In genomic region chr11:57637626-57638004, GRCh38 we compare ENCODE assay signal across 9 cellular contexts. TPM values are rescaled to one million over a fixed set of nuclear protein-coding genes. Genes with fewer than 3 reads are reported as not detected.
DNase-seq lines count a peak whose midpoint lies in the region; ATAC-seq and TF ChIP-seq lines count a peak whose summit lies in the region.
"Had no signal": no experiment of that assay in that cellular context is flagged by ENCODE, and none has a peak within 500 bp of the region (broad histone marks: within the 10 kb centered on the region; RNA-seq: fewer than 3 reads in every experiment).

No MANE protein-coding gene starts in this region.

- no peak for TF ChIP-seq EP300 in esophagus muscularis mucosa (IDR thresholded peaks at IDR 0.05)

- no peak overlapping the region for H3K4me2 ChIP-seq in PC-9

- no peaks in the 10 kb centered on the region for H3K9me2 ChIP-seq in PC-9 (ENCODE audit: insufficient read depth)

- no peaks in the 10 kb centered on the region for H4K20me1 ChIP-seq in PC-9 (ENCODE audit: insufficient read depth)

- ATAC-seq in HG03196 (IDR thresholded peaks at IDR 0.05; ENCODE audit: unreplicated experiment) (no peak), GM18520 (IDR thresholded peaks at IDR 0.05; ENCODE audit: unreplicated experiment) (no peak)

- peaks cover 42% of the 10 kb centered on the region for H3K4me1 Mint-ChIP-seq in neural crest cell

- DNase-seq in BE2C (no peak), PC-9 (no peak), esophagus muscularis mucosa (ENCODE audit: extremely low spot score) (no peak), neural crest cell (ENCODE audit: low read depth, low spot score) (peak; percentile 58), NCI-H2171 treated with DMSO at 0.1 percent for 48 hours (lab: John Stamatoyannopoulos, UW) (no peak), activated gamma-delta T cell (lab: John Stamatoyannopoulos, UW) (no peak)

- H3K4me3 ChIP-seq in BE2C (ENCODE audit: low read depth, low read length) (peak overlapping the region; percentile 77), PC-9 (no peak overlapping the region), esophagus muscularis mucosa (peak overlapping the region; percentile 75 to 92 (median 82))

- TF ChIP-seq POLR2A in esophagus muscularis mucosa (IDR thresholded peaks at IDR 0.05; ENCODE audit: low read depth) = no peak

- peak overlapping the region; percentile 98 for H3K27ac Mint-ChIP-seq in neural crest cell (ENCODE audit: unreplicated experiment)

- CTCF ChIA-PET in PC-9 (lab: Charles Lee) = interaction anchor here (0.6 kb wide), 1 partner anchor 11 kb away, joined by 3 read pairs; no protein-coding TSS in a partner anchor

- POLR2A ChIA-PET in PC-9 (lab: Charles Lee; ENCODE audit: unreplicated experiment) = no interaction called here

- H3K27me3 Mint-ChIP-seq in neural crest cell (ENCODE audit: low read depth) = peaks cover 12% of the 10 kb centered on the region

- TSS peak; percentile 87 for BruUV-seq in PC-9 (replicated peaks; lab: Mats Ljungman, UMichigan)

- H3K4me1 ChIP-seq in BE2C = no peaks in the 10 kb centered on the region
- no peaks in the 10 kb centered on the region for H3K4me1 ChIP-seq in PC-9 (replicated peaks; ENCODE audit: insufficient read depth)
- H3K4me1 ChIP-seq in esophagus muscularis mucosa = peaks cover 28 to 39% (median 37%) of the 10 kb centered on the region in 4 donors

- H3K27me3 ChIP-seq in BE2C (no peaks in the 10 kb centered on the region), PC-9 (ENCODE audit: insufficient read depth, low read depth) (no peaks in the 10 kb centered on the region), esophagus muscularis mucosa (no peaks in the 10 kb centered on the region)

- no peak overlapping the region for H3K27ac ChIP-seq in PC-9
- H3K27ac ChIP-seq in esophagus muscularis mucosa (replicated peaks in 1 of 4) = peak overlapping the region; percentile 77 to 86 (median 83)
- H3K27ac ChIP-seq: neutrophil had no signal

- intact Hi-C loops in PC-9 (cut with micrococcal nuclease; ENCODE audit: unreplicated experiment) (no loop called here), esophagus muscularis mucosa (cut with DNase I) (no loop called here)

- H3K36me3 Mint-ChIP-seq in neural crest cell (ENCODE audit: low read depth) = peaks cover 15% of the 10 kb centered on the region

- TF ChIP-seq CTCF in BE2C (IDR thresholded peaks at IDR 0.05; ENCODE audit: low read depth, low read length) (no peak), PC-9 (conservative IDR thresholded peaks at IDR 0.05) (no peak), esophagus muscularis mucosa (IDR thresholded peaks at IDR 0.05) (no peak), neural crest cell (conservative IDR thresholded peaks at IDR 0.05) (no peak)

- 31% methylated on average over 11 of the region's 18 CpGs for WGBS in esophagus muscularis mucosa

- peak overlapping the region; percentile 99 for H3K4me3 Mint-ChIP-seq in neural crest cell

- no peaks in the 10 kb centered on the region for H3F3A ChIP-seq in PC-9 (ENCODE audit: insufficient read depth, low read depth)

- H3K9me3 Mint-ChIP-seq in neural crest cell = no peaks in the 10 kb centered on the region

- no peaks in the 10 kb centered on the region for H3K9me3 ChIP-seq in BE2C
- H3K9me3 ChIP-seq in PC-9 (ENCODE audit: insufficient read depth, low read depth) = no peaks in the 10 kb centered on the region
- no peaks in the 10 kb centered on the region for H3K9me3 ChIP-seq in esophagus muscularis mucosa
- H3K9me3 ChIP-seq: neutrophil had no signal

- no peaks in the 10 kb centered on the region for H3K79me2 ChIP-seq in PC-9 (ENCODE audit: low read depth)

- H3K36me3 ChIP-seq in BE2C (no peaks in the 10 kb centered on the region), PC-9 (ENCODE audit: low read depth) (no peaks in the 10 kb centered on the region), esophagus muscularis mucosa (no peaks in the 10 kb centered on the region)
- H3K36me3 ChIP-seq: neutrophil had no signal

- H2AFZ ChIP-seq in PC-9 = no peak overlapping the region

RNA-seq across cellular contexts. Expression of gene YPEL4, which starts 12.1 kb away (rescaled TPM):
- not detected for polyA plus RNA-seq in BE2C (2012; ENCODE audit: insufficient read depth, insufficient read length, low read depth)
- total RNA-seq in PC-9 (2021) (0.48 and 0.98 TPM in 2 replicates), esophagus muscularis mucosa (1 to 10 TPM in 2 of 4 donors, under 1 TPM in 2; 0.50 to 2.5 (median 1.0) TPM), neural crest cell (0.37 and 0.55 TPM in 2 replicates)

RNA-seq across cellular contexts. Expression of gene CLP1, which starts 19.9 kb away (rescaled TPM):
- polyA plus RNA-seq in BE2C (2012; ENCODE audit: insufficient read depth, insufficient read length, low read depth) = 27.5 TPM
- 23.4 and 24.2 TPM in 2 replicates for total RNA-seq in PC-9 (2021)
- total RNA-seq in esophagus muscularis mucosa = 10 to 100 TPM in 3 of 4 donors, 1 to 10 TPM in 1; 8.3 to 18.1 (median 14.7) TPM
- 23.8 and 25.7 TPM in 2 replicates for total RNA-seq in neural crest cell

RNA-seq across cellular contexts. Expression of gene ZDHHC5, which starts 30.3 kb away (rescaled TPM):
- 42.9 TPM for polyA plus RNA-seq in BE2C (2012; ENCODE audit: insufficient read depth, insufficient read length, low read depth)
- total RNA-seq in PC-9 (2021) = 94.2 and 101 TPM in 2 replicates
- 10 to 100 TPM; 36.5 to 57.7 (median 47.8) TPM for total RNA-seq in esophagus muscularis mucosa
- total RNA-seq in neural crest cell = 42.7 and 50.1 TPM in 2 replicates

RNA-seq across cellular contexts. Expression of gene SERPING1, which starts 40.1 kb away (rescaled TPM):
- polyA plus RNA-seq in BE2C (2012; ENCODE audit: insufficient read depth, insufficient read length, low read depth) = not detected
- 3.1 TPM in 2 replicates for total RNA-seq in PC-9 (2021)
- 100 to 1,000 TPM; 290 to 585 (median 569) TPM for total RNA-seq in esophagus muscularis mucosa
- 28.0 and 31.7 TPM in 2 replicates for total RNA-seq in neural crest cell
